Comparison of ENCODE assay signal across 18 cellular contexts in the genomic region with DNA sequence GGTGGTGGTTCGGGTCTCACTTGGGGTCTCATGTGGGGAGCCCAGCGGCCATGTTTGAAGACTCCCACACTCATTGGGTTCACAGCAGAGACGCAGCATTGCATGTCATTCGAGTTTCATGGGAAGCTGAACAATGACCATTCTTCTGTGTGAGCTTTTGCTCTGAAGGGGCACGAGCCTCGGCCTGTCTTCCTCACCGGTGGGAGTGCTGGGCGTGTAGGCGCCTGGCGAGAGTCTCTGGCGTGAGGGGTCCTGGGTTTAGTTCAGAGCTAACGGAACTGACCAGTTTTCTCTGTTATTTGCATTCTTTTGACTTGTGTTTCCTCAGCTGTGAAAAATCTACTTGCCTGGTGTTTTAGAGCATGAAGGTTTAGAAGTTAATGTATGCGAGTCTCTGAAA.
DNase-seq lines count a peak whose midpoint lies in the region; ATAC-seq and TF ChIP-seq lines count a peak whose summit lies in the region.
"Had no signal": no experiment of that assay in that cellular context is flagged by ENCODE, and none has a peak within 500 bp of the region (broad histone marks: within the 10 kb centered on the region; RNA-seq: fewer than 3 reads in every experiment).

No MANE protein-coding gene starts in this region.

- DNase-seq in GM23338 (ENCODE audit: low spot score) = no peak
- DNase-seq in germinal center (ENCODE audit: low spot score) = peak; percentile 27
- peak; percentile 60 for DNase-seq in osteocyte (ENCODE audit: extremely low spot score, unreplicated experiment)
- DNase-seq in NCI-H446 treated with DMSO at 0.1 percent for 48 hours (lab: John Stamatoyannopoulos, UW) = no peak
- no peak for DNase-seq in testis
- no peak for DNase-seq in osteoblast (ENCODE audit: insufficient read length, low spot score, missing footprints)
- DNase-seq in iPS-NIHi11 (ENCODE audit: low spot score) = no peak
- DNase-seq: NCI-H1105 treated with DMSO at 0.1 percent for 48 hours, NCI-H2029 treated with DMSO at 0.1 percent for 48 hours, NCI-H524 treated with DMSO at 0.1 percent for 48 hours had no signal

- WGBS in testis, 2 donors = 94 to 95% methylated on average over 13 of the region's 13 CpGs

- intact Hi-C loops in testis (cut with DNase I; ENCODE audit: low total_unique reads) = loop anchor here (10.0 kb wide), 1 partner anchor 118 kb away; no protein-coding TSS in a partner anchor

- H3K4me3 Mint-ChIP-seq in GM23338 (no peak overlapping the region), osteocyte (ENCODE audit: unreplicated experiment) (no peak overlapping the region)
- H3K4me3 Mint-ChIP-seq: B cell, CD14-positive monocyte had no signal

- no peaks in the 10 kb centered on the region for H3K79me2 ChIP-seq in GM23338 (replicated peaks; ENCODE audit: insufficient read depth)
- no peaks in the 10 kb centered on the region for H3K79me2 ChIP-seq in SU-DHL-6 (ENCODE audit: insufficient read depth, low read length)
- no peaks in the 10 kb centered on the region for H3K79me2 ChIP-seq in osteoblast (ENCODE audit: insufficient read depth, low read length)

- H3K27ac ChIP-seq in GM23338 (ENCODE audit: low read depth) = peak overlapping the region; percentile 73
- H3K27ac ChIP-seq in SU-DHL-6 (ENCODE audit: low read depth, low read length) = peak overlapping the region; percentile 89
- no peak overlapping the region for H3K27ac ChIP-seq in testis
- H3K27ac ChIP-seq in osteoblast (ENCODE audit: low read depth, low read length) = no peak overlapping the region
- H3K27ac ChIP-seq: A549, GM23248, KMS-11, Peyer's patch had no signal

- no peak overlapping the region for H3K4me3 ChIP-seq in GM23338
- H3K4me3 ChIP-seq in SU-DHL-6 (ENCODE audit: insufficient read depth, low read length, poor library complexity, severe bottlenecking) = no peak overlapping the region
- no peak overlapping the region for H3K4me3 ChIP-seq in testis
- H3K4me3 ChIP-seq in osteoblast (ENCODE audit: insufficient read depth, low read length) = no peak overlapping the region
- H3K4me3 ChIP-seq: A549, GM23248, HAP-1, Peyer's patch had no signal

- H3K9me2 ChIP-seq in GM23338 (ENCODE audit: insufficient read depth) (no peaks in the 10 kb centered on the region), SU-DHL-6 (replicated peaks; ENCODE audit: insufficient read depth, low read length) (no peaks in the 10 kb centered on the region)

- H4K20me1 ChIP-seq in GM23338 (replicated peaks; ENCODE audit: insufficient read depth) (no peaks in the 10 kb centered on the region), SU-DHL-6 (ENCODE audit: low read depth, low read length) (no peaks in the 10 kb centered on the region), osteoblast (ENCODE audit: insufficient read depth, low read length) (no peaks in the 10 kb centered on the region)

- H3K27ac Mint-ChIP-seq in GM23338 = no peak overlapping the region; the same call in 1 of the 2 replicates
- H3K27ac Mint-ChIP-seq in osteocyte (ENCODE audit: unreplicated experiment) = peak overlapping the region; percentile 68
- H3K27ac Mint-ChIP-seq: B cell had no signal

- H3K36me3 Mint-ChIP-seq in GM23338 (ENCODE audit: low read depth) (peaks cover 15% of the 10 kb centered on the region), osteocyte (ENCODE audit: unreplicated experiment) (peaks cover 59% of the 10 kb centered on the region)
- H3K36me3 Mint-ChIP-seq: CD14-positive monocyte had no signal

- H3F3A ChIP-seq in GM23338 (replicated peaks; ENCODE audit: low read depth) (0 out of 2 replicates have a peak, but pooled peaks cover 14% of the 10 kb centered on the region), SU-DHL-6 (ENCODE audit: insufficient read depth) (peaks cover 42% of the 10 kb centered on the region)

- H3K9me3 ChIP-seq in SU-DHL-6 (ENCODE audit: insufficient read depth, low read length) (no peaks in the 10 kb centered on the region), testis (no peaks in the 10 kb centered on the region), osteoblast (ENCODE audit: low read depth, low read length) (no peaks in the 10 kb centered on the region)
- H3K9me3 ChIP-seq: A549, HAP-1, Peyer's patch had no signal

- H3K4me1 ChIP-seq in GM23338 (ENCODE audit: insufficient read depth) (no peaks in the 10 kb centered on the region; the same call in 1 of the 2 replicates), testis (no peaks in the 10 kb centered on the region), osteoblast (ENCODE audit: insufficient read depth, low read length) (no peaks in the 10 kb centered on the region)
- H3K4me1 ChIP-seq: HAP-1 had no signal

- H3K36me3 ChIP-seq in GM23338 (ENCODE audit: insufficient read depth) (no peaks in the 10 kb centered on the region), SU-DHL-6 (ENCODE audit: low read length) (no peaks in the 10 kb centered on the region), testis (ENCODE audit: low read depth, missing control alignments) (no peaks in the 10 kb centered on the region), osteoblast (ENCODE audit: insufficient read depth, low read length) (peaks cover 37% of the 10 kb centered on the region)
- H3K36me3 ChIP-seq: HAP-1 had no signal

- H3K27me3 Mint-ChIP-seq in GM23338 (ENCODE audit: insufficient read depth, low read depth, poor library complexity) (peaks cover 2% of the 10 kb centered on the region), osteocyte (ENCODE audit: unreplicated experiment) (no peaks in the 10 kb centered on the region)
- H3K27me3 Mint-ChIP-seq: B cell had no signal

- H3K4me1 Mint-ChIP-seq in GM23338 = peaks cover 21% of the 10 kb centered on the region
- H3K4me1 Mint-ChIP-seq in osteocyte (ENCODE audit: unreplicated experiment) = peaks cover 27% of the 10 kb centered on the region

- TF ChIP-seq CTCF in GM23338 (conservative IDR thresholded peaks at IDR 0.05; ENCODE audit: low read depth in 2 of 2) (no peak), SU-DHL-6 (IDR thresholded peaks at IDR 0.05; ENCODE audit: insufficient read depth, low read length, poor library complexity, severe bottlenecking) (no peak), osteocyte (IDR thresholded peaks at IDR 0.05) (no peak), testis (IDR thresholded peaks at IDR 0.05) (no peak), osteoblast (IDR thresholded peaks at IDR 0.05; ENCODE audit: extremely low read depth, low read depth, low read length) (no peak)

- H3K27me3 ChIP-seq in GM23338 (ENCODE audit: insufficient read depth) = no peaks in the 10 kb centered on the region
- H3K27me3 ChIP-seq in SU-DHL-6 (ENCODE audit: low read length) = no peaks in the 10 kb centered on the region
- no peaks in the 10 kb centered on the region for H3K27me3 ChIP-seq in testis
- H3K27me3 ChIP-seq in osteoblast (ENCODE audit: insufficient read depth, low read length) = no peaks in the 10 kb centered on the region
- H3K27me3 ChIP-seq: Peyer's patch had no signal

- peak overlapping the region; percentile 30 for H3K9ac ChIP-seq in SU-DHL-6 (ENCODE audit: low read length)
- H3K9ac ChIP-seq: GM23248, KMS-11 had no signal

- no peaks in the 10 kb centered on the region for H3K9me3 Mint-ChIP-seq in GM23338
- H3K9me3 Mint-ChIP-seq in osteocyte (ENCODE audit: unreplicated experiment) = no peaks in the 10 kb centered on the region

- H2AFZ ChIP-seq in GM23338 (no peak overlapping the region), SU-DHL-6 (ENCODE audit: low read depth, low read length, severe bottlenecking) (no peak overlapping the region), osteoblast (ENCODE audit: low read length) (no peak overlapping the region)
- H2AFZ ChIP-seq: GM23248 had no signal

- H3K4me2 ChIP-seq in GM23338 (no peak overlapping the region), SU-DHL-6 (ENCODE audit: low read depth, low read length, poor library complexity, severe bottlenecking) (peak overlapping the region; percentile 58), osteoblast (ENCODE audit: insufficient read depth, low read length) (no peak overlapping the region)
- H3K4me2 ChIP-seq: A549, KMS-11 had no signal

- ATAC-seq in GM23338 = no peak

- no peak for TF ChIP-seq POLR2A in testis (IDR thresholded peaks at IDR 0.05)

TF ChIP-seq in GM23338, 12 proteins besides CTCF, POLR2A, EP300 and RAD21:
- no peak for TF ChIP-seq ZNF331 (CRISPR knock-in tag; IDR thresholded peaks at IDR 0.05; ENCODE audit: low read depth)
- TF ChIP-seq CREB1 (CRISPR knock-in tag; IDR thresholded peaks at IDR 0.05; ENCODE audit: low read depth) = no peak
- no peak for TF ChIP-seq STAT1 (IDR thresholded peaks at IDR 0.05; ENCODE audit: unreplicated experiment)

Comparison
In these comparisons a context has a peak if more than half of its experiments do, and no peak if none do; other contexts are left out.
1. DNase-seq: peak in germinal center (single experiment) and osteocyte (single experiment); none in GM23338 (single experiment), NCI-H446 treated with DMSO at 0.1 percent for 48 hours (single experiment), testis (single experiment), osteoblast (single experiment) and iPS-NIHi11 (single experiment).
2. H3K27ac ChIP-seq: peak in GM23338 (single experiment) and SU-DHL-6 (single experiment); none in testis (0 of 2) and osteoblast (single experiment).